ENCODE assay signal across 1 cellular context in genomic region chrX:128518508-128518907, GRCh38.
TF ChIP-seq lines count a peak whose summit lies in the region.

No MANE protein-coding gene starts in this region.

TF ChIP-seq in SK-N-SH treated with all-trans-retinoic acid at 6 μM for 48 hours, 23 proteins besides CTCF, POLR2A, EP300 and RAD21 (continued from another document):
- TF ChIP-seq TSHZ2 (CRISPR knock-in tag; IDR thresholded peaks at IDR 0.05) (no peak), ZC3H10 (CRISPR knock-in tag; IDR thresholded peaks at IDR 0.05) (no peak)
